8 cellular contexts compared by ENCODE assay signal in genomic region chr16:87457724-87458423, GRCh38. TPM values are rescaled to one million over a fixed set of nuclear protein-coding genes. Genes with fewer than 3 reads are reported as not detected.
DNase-seq lines count a peak whose midpoint lies in the region; ATAC-seq and TF ChIP-seq lines count a peak whose summit lies in the region.

No MANE protein-coding gene starts in this region.

- TF ChIP-seq CTCF in Calu3 (IDR thresholded peaks at IDR 0.05; ENCODE audit: unreplicated experiment) = no peak
- TF ChIP-seq CTCF in cardiac fibroblast (IDR thresholded peaks at IDR 0.05; ENCODE audit: low read depth, low read length) = no peak
- no peak for TF ChIP-seq CTCF in retinal pigment epithelial cell (conservative IDR thresholded peaks at IDR 0.05; ENCODE audit: low read depth, low read length)

- CTCF ChIA-PET in Calu3 (lab: Charles Lee) = interaction anchor here (0.7 to 1.9 kb wide), 3 partner anchors 9 to 194 kb away, joined by 3 to 11 read pairs (median 3); no protein-coding TSS in a partner anchor

- no peaks in the 10 kb centered on the region for H3K9me3 ChIP-seq in HAP-1

- ATAC-seq in GM21390 (IDR thresholded peaks at IDR 0.05; ENCODE audit: unreplicated experiment) (no peak), esophagus mucosa (no peak), GM18517 (IDR thresholded peaks at IDR 0.05; ENCODE audit: unreplicated experiment) (no peak)

- H3K27me3 Mint-ChIP-seq in Calu3 (ENCODE audit: unreplicated experiment) = no peaks in the 10 kb centered on the region

- H3K4me1 ChIP-seq in HAP-1 = no peaks in the 10 kb centered on the region

- H3K36me3 ChIP-seq in HAP-1 (replicated peaks) = peaks cover 25% of the 10 kb centered on the region

- H3K4me3 Mint-ChIP-seq in Calu3 (ENCODE audit: low read depth, unreplicated experiment) = peak overlapping the region; percentile 46

- H3K27ac Mint-ChIP-seq in Calu3 (ENCODE audit: unreplicated experiment) = peak overlapping the region; percentile 74

- H3K4me3 ChIP-seq in cardiac fibroblast (replicated peaks in 1 of 2; ENCODE audit: low read depth in 2 of 2, low read length in 2 of 2) = no peak overlapping the region
- no peak overlapping the region for H3K4me3 ChIP-seq in retinal pigment epithelial cell (ENCODE audit: low read length)
- H3K4me3 ChIP-seq in HAP-1 = no peak overlapping the region

- no peaks in the 10 kb centered on the region for H3K9me3 Mint-ChIP-seq in Calu3 (ENCODE audit: low read depth, unreplicated experiment)

- H3K4me1 Mint-ChIP-seq in Calu3 (ENCODE audit: low read depth, unreplicated experiment) = peaks cover 40% of the 10 kb centered on the region

- intact Hi-C loops in Calu3 (cut with micrococcal nuclease; ENCODE audit: unreplicated experiment) = loop anchor here (2.0 to 5.0 kb wide), 2 partner anchors 51 to 179 kb away; no protein-coding TSS in a partner anchor

- DNase-seq in Calu3 (peak; percentile 74), NOMO-1 treated with DMSO at 0.1 percent for 48 hours (lab: John Stamatoyannopoulos, UW; ENCODE audit: unreplicated experiment) (peak; percentile 68), cardiac fibroblast (ENCODE audit: low read depth in 2 of 2) (peak; percentile 90 to 96), retinal pigment epithelial cell (ENCODE audit: low read depth) (peak; percentile 99), HAP-1 (ENCODE audit: low spot score in 2 of 2) (no peak)

- H3K27me3 ChIP-seq in HAP-1 (ENCODE audit: low read depth) = no peaks in the 10 kb centered on the region

- in situ Hi-C loops in HAP-1 (cut with MboI; ENCODE audit: low sequenced_read_pairs) = no loop called here

- no TSS peak for BruUV-seq in Calu3 (replicated peaks; lab: Mats Ljungman, UMichigan)

- H3K36me3 Mint-ChIP-seq in Calu3 (ENCODE audit: insufficient read depth, unreplicated experiment) = peaks cover 27% of the 10 kb centered on the region

RNA-seq across cellular contexts. Expression of gene ZCCHC14, which starts 35.0 kb away (rescaled TPM):
- total RNA-seq in Calu3 (2022) (41.3 and 45.4 TPM in 2 replicates), esophagus mucosa (11.4 TPM)

Comparison
In these comparisons a context has a peak if more than half of its experiments do, and no peak if none do; other contexts are left out.
1. DNase-seq: peak in Calu3 (single experiment), NOMO-1 treated with DMSO at 0.1 percent for 48 hours (single experiment), cardiac fibroblast (2 of 2) and retinal pigment epithelial cell (single experiment); none in HAP-1 (0 of 2).